ENCODE assay signal across 7 cellular contexts in genomic region chr1:150793778-150794177, GRCh38. TPM values are rescaled to one million over a fixed set of nuclear protein-coding genes. Genes with fewer than 3 reads are reported as not detected.
A peak's percentile ranks its signal among the peaks of the same experiment; 100 is the strongest.
DNase-seq lines count a peak whose midpoint lies in the region; ATAC-seq, FAIRE-seq and TF ChIP-seq lines count a peak whose summit lies in the region.
"Not testable (repeated sequence)": the region's sequence is repeated elsewhere in the genome, so short reads cannot be mapped to it uniquely, and the experiment has no call there.

No MANE protein-coding gene starts in this region.

- not testable (repeated sequence) for H4K20me1 ChIP-seq in Karpas-422 (ENCODE audit: insufficient read depth, low read depth, low read length); K562 (replicated peaks; ENCODE audit: control insufficient read depth, insufficient read depth, low read length)

- not testable (repeated sequence) for TF ChIP-seq CTCF in CD14-positive monocyte (IDR thresholded peaks at IDR 0.05); HEK293 (tag by site-specific recombination; IDR thresholded peaks at IDR 0.05); WTC11 (IDR thresholded peaks at IDR 0.05); K562 (IDR thresholded peaks at IDR 0.05 in 2 of 3, conservative IDR thresholded peaks at IDR 0.05 in 1 of 3; ENCODE audit: insufficient read depth in 2 of 3, low read depth in 1 of 3, low read length in 3 of 3); neutrophil (IDR thresholded peaks at IDR 0.05)

- POLR2A ChIA-PET in HEK293 (lab: Yijun Ruan, JAX); WTC11 (lab: Charles Lee); K562 (lab: Yijun Ruan, JAX): not testable (repeated sequence)

- H3K27ac ChIP-seq in HEK293 (ENCODE audit: extremely low read depth, low read depth, low read length); Karpas-422 (ENCODE audit: low read length); K562 (ENCODE audit: extremely low read depth, low read depth, low read length): not testable (repeated sequence)
- peak overlapping the region; percentile 90 for H3K27ac ChIP-seq in neutrophil

- not testable (repeated sequence) for TF ChIP-seq POLR2A in K562 (conservative IDR thresholded peaks at IDR 0.05)

- H3K9ac ChIP-seq in Karpas-422 (ENCODE audit: low read length); K562 (ENCODE audit: insufficient read depth in 1 of 2, low read depth in 2 of 2, low read length in 2 of 2): not testable (repeated sequence)

- H3K36me3 Mint-ChIP-seq in CD14-positive monocyte, result peaks cover 25 to 41% of the 10 kb centered on the region in 2 donors
- H3K36me3 Mint-ChIP-seq in WTC11, result not testable (repeated sequence)
- H3K36me3 Mint-ChIP-seq in dendritic cell treated with granulocyte-macrophage colony-stimulating factor and Interleukin-4, amounts not matched to agents 40 ng/mL and 50 ng/mL, for 4 days (ENCODE audit: low read depth), result peaks cover 19% of the 10 kb centered on the region

- H3K4me3 ChIP-seq in HEK293 (ENCODE audit: low read depth, low read length); Karpas-422 (ENCODE audit: low read length); K562; neutrophil (ENCODE audit: low read depth in 1 of 2, low read length in 1 of 2): not testable (repeated sequence)

- WGBS in K562 (ENCODE audit: insufficient coverage, low coverage, missing lambda C conversion rate), result 33% methylated on average over 3 of the region's 3 CpGs

- not testable (repeated sequence) for H3K9me1 ChIP-seq in K562 (ENCODE audit: control insufficient read depth, insufficient read depth, low read length)

- not testable (repeated sequence) for H3K4me1 ChIP-seq in HEK293 (ENCODE audit: control insufficient read depth, insufficient read depth, low read length); Karpas-422 (ENCODE audit: low read length); K562 (replicated peaks in 1 of 2; ENCODE audit: control insufficient read depth in 2 of 2, insufficient read depth in 2 of 2, low read length in 2 of 2)
- H3K4me1 ChIP-seq in neutrophil (ENCODE audit: control insufficient read depth in 1 of 2, insufficient read depth in 1 of 2, low read depth in 1 of 2, low read length in 1 of 2), result peaks cover 61 to 66% of the 10 kb centered on the region in 2 experiments

- intact Hi-C loops in CD14-positive monocyte (cut with micrococcal nuclease); K562 (cut with micrococcal nuclease); dendritic cell treated with granulocyte-macrophage colony-stimulating factor and Interleukin-4, amounts not matched to agents 40 ng/mL and 50 ng/mL, for 4 days (cut with micrococcal nuclease): not testable (repeated sequence)

- in situ Hi-C loops in K562 (cut with MboI), result not testable (repeated sequence)

- TF ChIP-seq RAD21 in K562 (CRISPR knock-in tag; conservative IDR thresholded peaks at IDR 0.05 in 1 of 2, IDR thresholded peaks at IDR 0.05 in 1 of 2), result not testable (repeated sequence)

- H3K36me3 ChIP-seq in HEK293 (ENCODE audit: control insufficient read depth in 2 of 2, insufficient read depth in 1 of 2, low read length in 2 of 2); Karpas-422 (ENCODE audit: insufficient read depth, low read length); K562 (ENCODE audit: control insufficient read depth, insufficient read depth, low read length); neutrophil: not testable (repeated sequence)

- ATAC-seq in WTC11, K562: not testable (repeated sequence)

- not testable (repeated sequence) for H3K9me3 ChIP-seq in HEK293 (ENCODE audit: control insufficient read depth, insufficient read depth, low read depth, low read length); Karpas-422 (ENCODE audit: low read length); K562 (replicated peaks; ENCODE audit: control insufficient read depth, insufficient read depth, low read depth, low read length); neutrophil

- peaks cover 83% of the 10 kb centered on the region for H3K4me1 Mint-ChIP-seq in CD14-positive monocyte
- H3K4me1 Mint-ChIP-seq in WTC11, result peaks cover 19% of the 10 kb centered on the region
- H3K4me1 Mint-ChIP-seq in dendritic cell treated with granulocyte-macrophage colony-stimulating factor and Interleukin-4, amounts not matched to agents 40 ng/mL and 50 ng/mL, for 4 days (ENCODE audit: low read depth), result peaks cover 74% of the 10 kb centered on the region

- not testable (repeated sequence) for FAIRE-seq in K562 (lab: Jason Lieb, UNC)

- CTCF ChIA-PET in HEK293 (lab: Yijun Ruan, JAX), result interaction anchor here (0.9 kb wide), 1 partner anchor 15 kb away, joined by 3 read pairs; no protein-coding TSS in a partner anchor
- CTCF ChIA-PET in WTC11 (lab: Charles Lee); K562 (lab: Yijun Ruan, JAX; ENCODE audit: low intra/inter-chr PET ratio): not testable (repeated sequence)

- not testable (repeated sequence) for H3K79me2 ChIP-seq in Karpas-422 (ENCODE audit: low read length); K562 (ENCODE audit: control insufficient read depth, insufficient read depth, low read length)

- not testable (repeated sequence) for BruUV-seq in K562 (replicated peaks; lab: Mats Ljungman, UMichigan)

- H3K27me3 ChIP-seq in Karpas-422 (ENCODE audit: low read length); K562 (ENCODE audit: control insufficient read depth in 2 of 2, insufficient read depth in 2 of 2, low read length in 2 of 2); neutrophil: not testable (repeated sequence)

- H3K27me3 Mint-ChIP-seq in CD14-positive monocyte (ENCODE audit: low read depth in 3 of 3); WTC11 (ENCODE audit: low read depth); dendritic cell treated with granulocyte-macrophage colony-stimulating factor and Interleukin-4, amounts not matched to agents 40 ng/mL and 50 ng/mL, for 4 days: not testable (repeated sequence)

- DNase-seq in CD14-positive monocyte (ENCODE audit: low spot score); WTC11 (ENCODE audit: low spot score); K562 (ENCODE audit: extremely low read depth in 1 of 4, low spot score in 3 of 4): not testable (repeated sequence)
- DNase-seq in Karpas-422, result peak; percentile 12

- not testable (repeated sequence) for H3K4me3 Mint-ChIP-seq in CD14-positive monocyte; WTC11; dendritic cell treated with granulocyte-macrophage colony-stimulating factor and Interleukin-4, amounts not matched to agents 40 ng/mL and 50 ng/mL, for 4 days

- H2AFZ ChIP-seq in Karpas-422 (ENCODE audit: low read length); K562 (ENCODE audit: low read depth, low read length): not testable (repeated sequence)

- not testable (repeated sequence) for H3K4me2 ChIP-seq in Karpas-422 (ENCODE audit: low read depth, low read length, poor library complexity, severe bottlenecking); K562 (ENCODE audit: insufficient read depth, low read length)

- TF ChIP-seq EP300 in K562 (IDR thresholded peaks at IDR 0.05; ENCODE audit: low read length), result not testable (repeated sequence)

- peak overlapping the region; percentile 76 to 94 (median 89) for H3K27ac Mint-ChIP-seq in CD14-positive monocyte
- not testable (repeated sequence) for H3K27ac Mint-ChIP-seq in WTC11
- H3K27ac Mint-ChIP-seq in dendritic cell treated with granulocyte-macrophage colony-stimulating factor and Interleukin-4, amounts not matched to agents 40 ng/mL and 50 ng/mL, for 4 days, result peak overlapping the region; percentile 85

- not testable (repeated sequence) for H3K9me3 Mint-ChIP-seq in CD14-positive monocyte; WTC11; dendritic cell treated with granulocyte-macrophage colony-stimulating factor and Interleukin-4, amounts not matched to agents 40 ng/mL and 50 ng/mL, for 4 days

- not testable (repeated sequence) for H3K9me2 ChIP-seq in Karpas-422 (replicated peaks; ENCODE audit: insufficient read depth, low read length)

RNA-seq across cellular contexts. Expression of gene CTSK, which starts 14.3 kb away (rescaled TPM):
- polyA plus RNA-seq in CD14-positive monocyte (1 to 10 TPM; 2.1 to 2.4 TPM), K562 (2011; rRNA removed) (2.5 and 3.9 TPM in 2 replicates), K562 (2014; fragmentation: Illumina TruSeq; extraction: Trizol) (1.2 and 1.3 TPM in 2 replicates), K562 (2014; fragmentation: Nextera tagmentation; extraction: Ambion mirVana) (1 to 10 TPM in 1 of 2 experiments, under 1 TPM in 1; 0.84 to 1.3 TPM), K562 (2014; rRNA removed) (1.0 and 1.6 TPM in 2 replicates)
- total RNA-seq in Karpas-422 (2014; rRNA removed; shearing (Covaris generic); ENCODE audit: low replicate concordance), result 3.7 and 6.5 TPM in 2 replicates
- total RNA-seq in WTC11 (2021) (7.5 to 9.4 TPM (median 8.7 TPM) in 3 replicates), K562 (2014; rRNA removed) (0.53 and 1.2 TPM in 2 replicates), K562 (2014; rRNA removed; fragmentation: Illumina TruSeq; extraction: Trizol) (0.80 and 0.91 TPM in 2 replicates), K562 (2015; rRNA removed; fragmentation: Illumina TruSeq; extraction: Trizol) (1.1 and 1.3 TPM in 2 replicates), K562 (2021) (1.0 and 1.5 TPM in 2 replicates)
- total RNA-seq in K562 (2011; cell fraction: chromatin; rRNA removed; ENCODE audit: low replicate concordance), result 4.0 and 6.1 TPM in 2 replicates
- 2.0 and 2.1 TPM in 2 replicates for total RNA-seq in K562 (2011; cell fraction: nucleolus; rRNA removed)
- total RNA-seq in K562 (2011; cell fraction: nucleoplasm; rRNA removed), result 3.4 and 4.0 TPM in 2 replicates
- 0.70 and 2.2 TPM in 2 replicates for polyA plus RNA-seq in K562 (2011; cell fraction: cytosol; rRNA removed)
- 9.9 and 15.1 TPM in 2 replicates for polyA plus RNA-seq in K562 (2011; cell fraction: nucleus; rRNA removed)
- polyA plus RNA-seq in K562 (2012), result 1.1 and 2.8 TPM in 2 replicates
- polyA minus RNA-seq in K562 (2011; rRNA and poly(A)+ RNA removed), result 0.96 and 1.1 TPM in 2 replicates
- not detected in 2 replicates for polyA minus RNA-seq in K562 (2011; cell fraction: cytosol; rRNA and poly(A)+ RNA removed)
- 0.81 and 1.6 TPM in 2 replicates for polyA minus RNA-seq in K562 (2011; cell fraction: nucleus; rRNA and poly(A)+ RNA removed)

RNA-seq across cellular contexts. Expression of gene CTSS, which starts 28.2 kb away (rescaled TPM):
- 1,000 to 10,000 TPM; 5,201 to 6,327 TPM for polyA plus RNA-seq in CD14-positive monocyte
- total RNA-seq in Karpas-422 (2014; rRNA removed; shearing (Covaris generic); ENCODE audit: low replicate concordance), result 136 and 160 TPM in 2 replicates
- total RNA-seq in WTC11 (2021), result 0.66 to 1.1 TPM (median 0.71 TPM) in 3 replicates
- total RNA-seq in K562 (2011; cell fraction: chromatin; rRNA removed; ENCODE audit: low replicate concordance), result 5.0 and 8.1 TPM in 2 replicates
- 5.3 and 6.3 TPM in 2 replicates for total RNA-seq in K562 (2011; cell fraction: nucleolus; rRNA removed)
- total RNA-seq in K562 (2011; cell fraction: nucleoplasm; rRNA removed), result 3.4 and 10.4 TPM in 2 replicates
- 9.1 TPM in 2 replicates for total RNA-seq in K562 (2014; rRNA removed)
- 16.8 and 17.7 TPM in 2 replicates for total RNA-seq in K562 (2014; rRNA removed; fragmentation: Illumina TruSeq; extraction: Trizol)
- 24.9 and 25.8 TPM in 2 replicates for total RNA-seq in K562 (2015; rRNA removed; fragmentation: Illumina TruSeq; extraction: Trizol)
- 10.2 and 10.3 TPM in 2 replicates for total RNA-seq in K562 (2021)
- polyA plus RNA-seq in K562 (2011; rRNA removed), result 12.5 and 31.4 TPM in 2 replicates
- 1.5 and 17.3 TPM in 2 replicates for polyA plus RNA-seq in K562 (2011; cell fraction: cytosol; rRNA removed)
- polyA plus RNA-seq in K562 (2011; cell fraction: nucleus; rRNA removed), result 0.84 and 4.7 TPM in 2 replicates
- polyA plus RNA-seq in K562 (2012), result 13.6 and 43.2 TPM in 2 replicates
- 9.0 and 11.2 TPM in 2 replicates for polyA plus RNA-seq in K562 (2014; fragmentation: Illumina TruSeq; extraction: Trizol)
- polyA plus RNA-seq in K562 (2014; fragmentation: Nextera tagmentation; extraction: Ambion mirVana), result 10 to 100 TPM in 1 of 2 experiments, 1 to 10 TPM in 1; 8.6 to 11.6 TPM
- polyA plus RNA-seq in K562 (2014; rRNA removed), result 10.3 and 13.3 TPM in 2 replicates
- 13.4 and 52.0 TPM in 2 replicates for polyA minus RNA-seq in K562 (2011; rRNA and poly(A)+ RNA removed)
- polyA minus RNA-seq in K562 (2011; cell fraction: cytosol; rRNA and poly(A)+ RNA removed), result 5.1 and 12.9 TPM in 2 replicates
- polyA minus RNA-seq in K562 (2011; cell fraction: nucleus; rRNA and poly(A)+ RNA removed), result 0.54 and 5.8 TPM in 2 replicates
